Comparison of ENCODE assay signal across 28 cellular contexts in the genomic region with DNA sequence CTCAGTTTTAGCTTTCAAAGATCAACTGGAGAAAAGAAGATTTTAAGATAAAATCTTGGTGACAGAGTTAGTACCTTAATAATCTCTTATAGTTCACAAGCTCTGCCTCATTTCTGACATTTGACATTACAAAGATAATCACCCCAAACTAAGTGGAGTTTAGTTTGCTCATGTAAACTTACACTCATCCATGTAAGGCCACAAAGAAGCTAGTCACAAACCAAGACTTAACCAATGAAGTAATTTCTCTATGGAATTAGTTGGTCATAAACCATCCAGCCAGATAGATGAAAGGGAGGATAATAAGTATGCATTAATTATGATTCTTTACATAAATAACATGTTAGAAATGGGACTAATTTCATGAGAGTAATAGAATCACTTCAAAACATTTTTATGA.
"Had no signal": no experiment of that assay in that cellular context is flagged by ENCODE, and none has a peak within 500 bp of the region (broad histone marks: within the 10 kb centered on the region; RNA-seq: fewer than 3 reads in every experiment).

No MANE protein-coding gene starts in this region.

- H3K27me3 Mint-ChIP-seq: stimulated activated memory B cell treated with anti-CD40 and anti-IgM and Interleukin-4, amounts not matched to agents 10 μg/mL and 1 μg/mL and 100 μg/mL, for 72 hours; stimulated activated naive CD8-positive, alpha-beta T cell treated with anti-CD3 and anti-CD28 coated beads, Interleukin-15, amount 100 ng/mL, for 72 hours; type B pancreatic cell had no signal

- H3K36me3 Mint-ChIP-seq: stimulated activated memory B cell treated with anti-CD40 and anti-IgM and Interleukin-4, amounts not matched to agents 10 μg/mL and 1 μg/mL and 100 μg/mL, for 72 hours had no signal

- ATAC-seq: naive thymus-derived CD8-positive, alpha-beta T cell; natural killer cell treated with Interleukin-12 subunit alpha and Interleukin-12 subunit beta and Interleukin-15 and Interleukin-18, amount 100 ng/mL, for 72 hours; pancreas; right cardiac atrium; right lobe of liver; stimulated activated memory B cell treated with anti-CD40 and anti-IgM and Interleukin-4, amounts not matched to agents 10 μg/mL and 1 μg/mL and 100 μg/mL, for 72 hours; stimulated activated naive CD8-positive, alpha-beta T cell treated with anti-CD3 and anti-CD28 coated beads, Interleukin-15, amount 100 ng/mL, for 72 hours; stimulated activated naive CD8-positive, alpha-beta T cell treated with anti-CD3 and anti-CD28 coated beads, Interleukin-15, Interleukin-2, amounts not matched to agents 100 U/mL and 50 U/mL, for 24 hours; upper lobe of right lung had no signal

- H3K27me3 ChIP-seq: neutrophil, pancreas, right lobe of liver, sigmoid colon, suprapubic skin, testis, tibial artery, transverse colon, upper lobe of right lung, uterus had no signal

- H3K27ac Mint-ChIP-seq: naive thymus-derived CD8-positive, alpha-beta T cell; natural killer cell treated with Interleukin-12 subunit alpha and Interleukin-12 subunit beta and Interleukin-15 and Interleukin-18, amount 100 ng/mL, for 72 hours; nephron progenitor cell; stimulated activated memory B cell treated with anti-CD40 and anti-IgM and Interleukin-4, amounts not matched to agents 10 μg/mL and 1 μg/mL and 100 μg/mL, for 72 hours; stimulated activated naive CD8-positive, alpha-beta T cell treated with anti-CD3 and anti-CD28 coated beads, Interleukin-15, amount 100 ng/mL, for 72 hours; type B pancreatic cell had no signal

- H3K4me3 Mint-ChIP-seq: naive thymus-derived CD8-positive, alpha-beta T cell; natural killer cell treated with Interleukin-12 subunit alpha and Interleukin-12 subunit beta and Interleukin-15 and Interleukin-18, amount 100 ng/mL, for 72 hours; nephron progenitor cell; neural crest cell; stimulated activated memory B cell treated with anti-CD40 and anti-IgM and Interleukin-4, amounts not matched to agents 10 μg/mL and 1 μg/mL and 100 μg/mL, for 72 hours; stimulated activated naive CD8-positive, alpha-beta T cell treated with anti-CD3 and anti-CD28 coated beads, Interleukin-15, amount 100 ng/mL, for 72 hours; type B pancreatic cell had no signal

- H3K9me3 ChIP-seq: neutrophil, pancreas, prostate gland, right lobe of liver, sigmoid colon, testis, transverse colon, upper lobe of right lung had no signal

- H3K4me1 ChIP-seq: pancreas, prostate gland, right lobe of liver, sigmoid colon, suprapubic skin, testis, tibial artery, transverse colon, upper lobe of right lung, uterus had no signal

- H3K27ac ChIP-seq: neutrophil, pancreas, prostate gland, right lobe of liver, sigmoid colon, suprapubic skin, testis, tibial artery, transverse colon, upper lobe of right lung, uterus had no signal

- H3K4me1 Mint-ChIP-seq: naive thymus-derived CD8-positive, alpha-beta T cell; nephron progenitor cell; neural crest cell; stimulated activated memory B cell treated with anti-CD40 and anti-IgM and Interleukin-4, amounts not matched to agents 10 μg/mL and 1 μg/mL and 100 μg/mL, for 72 hours; stimulated activated naive CD8-positive, alpha-beta T cell treated with anti-CD3 and anti-CD28 coated beads, Interleukin-15, amount 100 ng/mL, for 72 hours had no signal

- DNase-seq: naive thymus-derived CD8-positive, alpha-beta T cell; nephron progenitor cell; nucleus accumbens; pancreas; right cardiac atrium; right lobe of liver; sigmoid colon; small intestine; stimulated activated CD4-positive, alpha-beta T cell treated with anti-CD3 and anti-CD28 coated beads, Interleukin-15, amount 100 ng/mL, for 24 hours; stimulated activated CD4-positive, alpha-beta T cell treated with anti-CD3 and anti-CD28 coated beads, Interleukin-2, amount 100 ng/mL, for 24 hours; stimulated activated CD4-positive, alpha-beta T cell treated with anti-CD3 and anti-CD28 coated beads, Interleukin-2, amount 100 ng/mL, for 48 hours; stimulated activated CD4-positive, alpha-beta T cell treated with anti-CD3 and anti-CD28 coated beads, Interleukin-4, amount 100 ng/mL, for 24 hours; stimulated activated naive CD4-positive, alpha-beta T cell; stimulated activated naive CD8-positive, alpha-beta T cell treated with anti-CD3 and anti-CD28 coated beads, Interleukin-15, amount 100 ng/mL, for 72 hours; stimulated activated naive CD8-positive, alpha-beta T cell treated with anti-CD3 and anti-CD28 coated beads, Interleukin-15, Interleukin-2, amounts not matched to agents 100 U/mL and 50 U/mL, for 24 hours; substantia nigra; testis; tibial artery; transverse colon; upper lobe of right lung; uterus had no signal

- H3K36me3 ChIP-seq: neutrophil, pancreas, prostate gland, right lobe of liver, sigmoid colon, suprapubic skin, transverse colon, upper lobe of right lung, uterus had no signal

- H3K4me3 ChIP-seq: pancreas, prostate gland, right lobe of liver, sigmoid colon, suprapubic skin, testis, tibial artery, transverse colon, upper lobe of right lung, uterus had no signal
